ENCODE assay signal across 9 cellular contexts in genomic region chr9:70043689-70044449, GRCh38. TPM values are rescaled to one million over a fixed set of nuclear protein-coding genes. Genes with fewer than 3 reads are reported as not detected.
DNase-seq lines count a peak whose midpoint lies in the region; ATAC-seq and TF ChIP-seq lines count a peak whose summit lies in the region.
"Had no signal": no experiment of that assay in that cellular context is flagged by ENCODE, and none has a peak within 500 bp of the region (broad histone marks: within the 10 kb centered on the region; RNA-seq: fewer than 3 reads in every experiment).

TSS of gene MAMDC2 (plus strand) at chr9:70043848. CDS start at chr9:70044198, 350 bp downstream.

- H3K36me3 Mint-ChIP-seq in stimulated activated memory B cell treated with anti-CD40 and anti-IgM and Interleukin-4, amounts not matched to agents 10 μg/mL and 1 μg/mL and 100 μg/mL, for 72 hours: no peaks in the 10 kb centered on the region

- H3K4me3 Mint-ChIP-seq in stimulated activated memory B cell treated with anti-CD40 and anti-IgM and Interleukin-4, amounts not matched to agents 10 μg/mL and 1 μg/mL and 100 μg/mL, for 72 hours: peak within 1 kb of the TSS; percentile 57

- H3K4me1 Mint-ChIP-seq in stimulated activated memory B cell treated with anti-CD40 and anti-IgM and Interleukin-4, amounts not matched to agents 10 μg/mL and 1 μg/mL and 100 μg/mL, for 72 hours: peaks cover 18% of the 10 kb centered on the region

- ATAC-seq in stimulated activated memory B cell treated with anti-CD40 and anti-IgM and Interleukin-4, amounts not matched to agents 10 μg/mL and 1 μg/mL and 100 μg/mL, for 72 hours: peak; percentile 22

- H3K27ac Mint-ChIP-seq in stimulated activated memory B cell treated with anti-CD40 and anti-IgM and Interleukin-4, amounts not matched to agents 10 μg/mL and 1 μg/mL and 100 μg/mL, for 72 hours: no peak within 1 kb of the TSS

- DNase-seq in NCI-H2081 (lab: John Stamatoyannopoulos, UW) (peak; percentile 22 to 48), NCI-H2081 treated with DMSO at 0.1 percent for 48 hours (lab: John Stamatoyannopoulos, UW) (no peak), cerebellum (ENCODE audit: low spot score) (peak; percentile 33), kidney tubule cell (ENCODE audit: low spot score) (peak; percentile 60), NOMO-1 (lab: John Stamatoyannopoulos, UW; ENCODE audit: unreplicated experiment in 2 of 2) (no peak), SKM-1 treated with dmso at 0.1 percent for 144 hours (lab: John Stamatoyannopoulos, UW; ENCODE audit: unreplicated experiment) (no peak), GM13976 (ENCODE audit: low spot score) (no peak)

- peaks cover 47% of the 10 kb centered on the region for H3K27me3 Mint-ChIP-seq in stimulated activated memory B cell treated with anti-CD40 and anti-IgM and Interleukin-4, amounts not matched to agents 10 μg/mL and 1 μg/mL and 100 μg/mL, for 72 hours

- in situ Hi-C loops in GM13976 (cut with MboI; ENCODE audit: low sequenced_read_pairs, unreplicated experiment): no loop called here

- H3K9me3 Mint-ChIP-seq in stimulated activated memory B cell treated with anti-CD40 and anti-IgM and Interleukin-4, amounts not matched to agents 10 μg/mL and 1 μg/mL and 100 μg/mL, for 72 hours: no peaks in the 10 kb centered on the region

- no peak for TF ChIP-seq CTCF in GM13976 (IDR thresholded peaks at IDR 0.05; ENCODE audit: borderline replicate concordance, control extremely low read depth, extremely low read depth, insufficient read depth, missing control alignments)

RNA-seq across cellular contexts. Expression of gene MAMDC2, which starts in this region (rescaled TPM):
- total RNA-seq in cerebellum: 9.6 TPM
- total RNA-seq: SJSA1 had no signal

Comparison
In these comparisons a context has a peak if more than half of its experiments do, and no peak if none do; other contexts are left out.
1. DNase-seq: peak in NCI-H2081 (2 of 2), cerebellum (single experiment) and kidney tubule cell (single experiment); none in NCI-H2081 treated with DMSO at 0.1 percent for 48 hours (single experiment), NOMO-1 (0 of 2), SKM-1 treated with dmso at 0.1 percent for 144 hours (single experiment) and GM13976 (single experiment).